ENCODE assay signal across 9 cellular contexts in the genomic region with DNA sequence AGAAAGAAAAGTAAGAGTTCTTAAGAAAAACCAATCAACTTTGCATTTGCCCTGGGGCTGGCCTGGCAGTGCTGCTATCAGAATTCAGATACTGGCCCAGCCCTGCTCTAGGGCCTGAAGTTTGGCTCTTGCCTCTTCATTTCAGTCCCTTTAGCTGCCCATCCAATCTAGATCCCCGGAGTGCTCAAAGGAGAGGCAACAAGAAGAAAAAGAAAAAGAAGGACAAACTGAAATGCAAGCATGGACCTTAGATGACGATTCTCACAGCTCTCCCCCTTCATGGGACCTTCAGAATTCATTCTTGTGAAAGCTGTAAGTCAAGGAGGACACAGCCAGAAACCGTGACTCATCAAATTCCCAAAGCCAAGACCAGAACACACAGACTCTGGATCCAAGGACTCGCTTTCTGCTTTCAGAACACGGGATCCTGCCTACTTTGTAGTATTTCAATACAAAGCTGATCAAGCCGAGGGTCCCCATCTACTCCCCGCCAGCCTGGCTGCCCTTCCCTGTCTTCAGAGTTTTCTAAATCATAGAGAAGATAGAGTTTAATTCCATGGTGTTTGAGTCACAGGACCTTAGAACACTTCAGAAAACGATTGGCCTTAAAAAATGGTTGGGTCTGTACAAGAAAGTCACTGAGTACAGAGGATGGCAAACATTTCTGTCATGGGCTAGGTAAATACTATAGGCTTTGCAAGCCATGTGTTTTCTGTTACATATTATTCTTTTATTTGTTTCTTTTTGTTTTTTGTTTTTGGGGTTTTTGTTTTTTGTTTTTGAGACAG.
A peak's percentile ranks its signal among the peaks of the same experiment; 100 is the strongest.
DNase-seq lines count a peak whose midpoint lies in the region; ATAC-seq and TF ChIP-seq lines count a peak whose summit lies in the region.
"Had no signal": no experiment of that assay in that cellular context is flagged by ENCODE, and none has a peak within 500 bp of the region (broad histone marks: within the 10 kb centered on the region; RNA-seq: fewer than 3 reads in every experiment).

No MANE protein-coding gene starts in this region.

- CTCF ChIA-PET in WTC11 (lab: Charles Lee) = no interaction called here
- CTCF ChIA-PET in activated naive CD4-positive, alpha-beta T cell treated with anti-CD3 and anti-CD28 coated beads for 36 hours (lab: Charles Lee) = no interaction called here

- H3K36me3 Mint-ChIP-seq in WTC11 = peaks cover 15% of the 10 kb centered on the region
- no peaks in the 10 kb centered on the region for H3K36me3 Mint-ChIP-seq in activated naive CD4-positive, alpha-beta T cell treated with anti-CD3 and anti-CD28 coated beads for 36 hours (ENCODE audit: low read depth)

- H3K27me3 Mint-ChIP-seq in WTC11 (ENCODE audit: low read depth) = no peaks in the 10 kb centered on the region
- H3K27me3 Mint-ChIP-seq in activated naive CD4-positive, alpha-beta T cell treated with anti-CD3 and anti-CD28 coated beads for 36 hours (ENCODE audit: low read depth) = no peaks in the 10 kb centered on the region

- H3K9me3 Mint-ChIP-seq in WTC11 = no peaks in the 10 kb centered on the region
- H3K9me3 Mint-ChIP-seq in activated naive CD4-positive, alpha-beta T cell treated with anti-CD3 and anti-CD28 coated beads for 36 hours = no peaks in the 10 kb centered on the region

- H3K27ac Mint-ChIP-seq in WTC11 = peak overlapping the region; percentile 92
- H3K27ac Mint-ChIP-seq in activated naive CD4-positive, alpha-beta T cell treated with anti-CD3 and anti-CD28 coated beads for 36 hours = no peak overlapping the region

- peaks cover 26% of the 10 kb centered on the region for H3K4me1 Mint-ChIP-seq in WTC11
- H3K4me1 Mint-ChIP-seq in activated naive CD4-positive, alpha-beta T cell treated with anti-CD3 and anti-CD28 coated beads for 36 hours (ENCODE audit: low read depth) = peaks cover under 1% of the 10 kb centered on the region

- H3K4me3 Mint-ChIP-seq in WTC11 = no peak overlapping the region
- H3K4me3 Mint-ChIP-seq in activated naive CD4-positive, alpha-beta T cell treated with anti-CD3 and anti-CD28 coated beads for 36 hours = no peak overlapping the region

- DNase-seq in EH (ENCODE audit: low read depth) (peak; percentile 90), WTC11 (ENCODE audit: low spot score) (peak; percentile 36), left ventricle myocardium superior (no peak), renal cortical epithelial cell (ENCODE audit: low read depth) (peak; percentile 97), ureter (ENCODE audit: low spot score) (no peak)
- DNase-seq in activated naive CD4-positive, alpha-beta T cell treated with anti-CD3 and anti-CD28 coated beads for 36 hours = no peak
- DNase-seq: activated CD4-positive, alpha-beta T cell treated with anti-CD3 and anti-CD28 coated beads for 48 hours had no signal

- POLR2A ChIA-PET in WTC11 (lab: Charles Lee) = interaction anchor here (1.5 kb wide), 1 partner anchor 9 kb away, joined by 3 read pairs; no protein-coding TSS in a partner anchor

- ATAC-seq in WTC11 (peak; percentile 86), left ventricle myocardium superior (peak; percentile 88), GM19463 (IDR thresholded peaks at IDR 0.05; ENCODE audit: unreplicated experiment) (no peak), HG02571 (IDR thresholded peaks at IDR 0.05; ENCODE audit: unreplicated experiment) (no peak)

- intact Hi-C loops in left ventricle myocardium superior (cut with micrococcal nuclease) = no loop called here
- intact Hi-C loops in activated naive CD4-positive, alpha-beta T cell treated with anti-CD3 and anti-CD28 coated beads for 36 hours (cut with micrococcal nuclease) = no loop called here

- TF ChIP-seq CTCF in WTC11 (IDR thresholded peaks at IDR 0.05) = no peak

TF ChIP-seq in WTC11, 78 proteins besides CTCF, POLR2A, EP300 and RAD21:
- TF ChIP-seq, protein P1, sequence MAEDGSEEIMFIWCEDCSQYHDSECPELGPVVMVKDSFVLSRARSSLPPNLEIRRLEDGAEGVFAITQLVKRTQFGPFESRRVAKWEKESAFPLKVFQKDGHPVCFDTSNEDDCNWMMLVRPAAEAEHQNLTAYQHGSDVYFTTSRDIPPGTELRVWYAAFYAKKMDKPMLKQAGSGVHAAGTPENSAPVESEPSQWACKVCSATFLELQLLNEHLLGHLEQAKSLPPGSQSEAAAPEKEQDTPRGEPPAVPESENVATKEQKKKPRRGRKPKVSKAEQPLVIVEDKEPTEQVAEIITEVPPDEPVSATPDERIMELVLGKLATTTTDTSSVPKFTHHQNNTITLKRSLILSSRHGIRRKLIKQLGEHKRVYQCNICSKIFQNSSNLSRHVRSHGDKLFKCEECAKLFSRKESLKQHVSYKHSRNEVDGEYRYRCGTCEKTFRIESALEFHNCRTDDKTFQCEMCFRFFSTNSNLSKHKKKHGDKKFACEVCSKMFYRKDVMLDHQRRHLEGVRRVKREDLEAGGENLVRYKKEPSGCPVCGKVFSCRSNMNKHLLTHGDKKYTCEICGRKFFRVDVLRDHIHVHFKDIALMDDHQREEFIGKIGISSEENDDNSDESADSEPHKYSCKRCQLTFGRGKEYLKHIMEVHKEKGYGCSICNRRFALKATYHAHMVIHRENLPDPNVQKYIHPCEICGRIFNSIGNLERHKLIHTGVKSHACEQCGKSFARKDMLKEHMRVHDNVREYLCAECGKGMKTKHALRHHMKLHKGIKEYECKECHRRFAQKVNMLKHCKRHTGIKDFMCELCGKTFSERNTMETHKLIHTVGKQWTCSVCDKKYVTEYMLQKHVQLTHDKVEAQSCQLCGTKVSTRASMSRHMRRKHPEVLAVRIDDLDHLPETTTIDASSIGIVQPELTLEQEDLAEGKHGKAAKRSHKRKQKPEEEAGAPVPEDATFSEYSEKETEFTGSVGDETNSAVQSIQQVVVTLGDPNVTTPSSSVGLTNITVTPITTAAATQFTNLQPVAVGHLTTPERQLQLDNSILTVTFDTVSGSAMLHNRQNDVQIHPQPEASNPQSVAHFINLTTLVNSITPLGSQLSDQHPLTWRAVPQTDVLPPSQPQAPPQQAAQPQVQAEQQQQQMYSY (CRISPR knock-in tag; IDR thresholded peaks at IDR 0.05) = no peak
- no peak for TF ChIP-seq EMX1 (CRISPR knock-in tag; IDR thresholded peaks at IDR 0.05)
- TF ChIP-seq, protein P2, sequence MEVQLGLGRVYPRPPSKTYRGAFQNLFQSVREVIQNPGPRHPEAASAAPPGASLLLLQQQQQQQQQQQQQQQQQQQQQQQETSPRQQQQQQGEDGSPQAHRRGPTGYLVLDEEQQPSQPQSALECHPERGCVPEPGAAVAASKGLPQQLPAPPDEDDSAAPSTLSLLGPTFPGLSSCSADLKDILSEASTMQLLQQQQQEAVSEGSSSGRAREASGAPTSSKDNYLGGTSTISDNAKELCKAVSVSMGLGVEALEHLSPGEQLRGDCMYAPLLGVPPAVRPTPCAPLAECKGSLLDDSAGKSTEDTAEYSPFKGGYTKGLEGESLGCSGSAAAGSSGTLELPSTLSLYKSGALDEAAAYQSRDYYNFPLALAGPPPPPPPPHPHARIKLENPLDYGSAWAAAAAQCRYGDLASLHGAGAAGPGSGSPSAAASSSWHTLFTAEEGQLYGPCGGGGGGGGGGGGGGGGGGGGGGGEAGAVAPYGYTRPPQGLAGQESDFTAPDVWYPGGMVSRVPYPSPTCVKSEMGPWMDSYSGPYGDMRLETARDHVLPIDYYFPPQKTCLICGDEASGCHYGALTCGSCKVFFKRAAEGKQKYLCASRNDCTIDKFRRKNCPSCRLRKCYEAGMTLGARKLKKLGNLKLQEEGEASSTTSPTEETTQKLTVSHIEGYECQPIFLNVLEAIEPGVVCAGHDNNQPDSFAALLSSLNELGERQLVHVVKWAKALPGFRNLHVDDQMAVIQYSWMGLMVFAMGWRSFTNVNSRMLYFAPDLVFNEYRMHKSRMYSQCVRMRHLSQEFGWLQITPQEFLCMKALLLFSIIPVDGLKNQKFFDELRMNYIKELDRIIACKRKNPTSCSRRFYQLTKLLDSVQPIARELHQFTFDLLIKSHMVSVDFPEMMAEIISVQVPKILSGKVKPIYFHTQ (CRISPR knock-in tag; IDR thresholded peaks at IDR 0.05) = no peak
- no peak for TF ChIP-seq ARID4B (CRISPR knock-in tag; IDR thresholded peaks at IDR 0.05; ENCODE audit: borderline replicate concordance)
- no peak for TF ChIP-seq NFYB (CRISPR knock-in tag; conservative IDR thresholded peaks at IDR 0.05; ENCODE audit: low read depth)
- TF ChIP-seq ZNF232 (CRISPR knock-in tag; IDR thresholded peaks at IDR 0.05) = no peak
- TF ChIP-seq NFATC4 (CRISPR knock-in tag; IDR thresholded peaks at IDR 0.05) = no peak
- TF ChIP-seq SP1 (CRISPR knock-in tag; conservative IDR thresholded peaks at IDR 0.05) = no peak

Comparison
In these comparisons a context has a peak if more than half of its experiments do, and no peak if none do; other contexts are left out.
1. DNase-seq: peak in EH (single experiment), WTC11 (single experiment) and renal cortical epithelial cell (single experiment); none in left ventricle myocardium superior (single experiment), activated naive CD4-positive, alpha-beta T cell treated with anti-CD3 and anti-CD28 coated beads for 36 hours (single experiment) and ureter (single experiment).
2. ATAC-seq: peak in WTC11 (single experiment) and left ventricle myocardium superior (single experiment); none in GM19463 (single experiment) and HG02571 (single experiment).